Comparison of ENCODE assay signal across 22 cellular contexts in the genomic region with DNA sequence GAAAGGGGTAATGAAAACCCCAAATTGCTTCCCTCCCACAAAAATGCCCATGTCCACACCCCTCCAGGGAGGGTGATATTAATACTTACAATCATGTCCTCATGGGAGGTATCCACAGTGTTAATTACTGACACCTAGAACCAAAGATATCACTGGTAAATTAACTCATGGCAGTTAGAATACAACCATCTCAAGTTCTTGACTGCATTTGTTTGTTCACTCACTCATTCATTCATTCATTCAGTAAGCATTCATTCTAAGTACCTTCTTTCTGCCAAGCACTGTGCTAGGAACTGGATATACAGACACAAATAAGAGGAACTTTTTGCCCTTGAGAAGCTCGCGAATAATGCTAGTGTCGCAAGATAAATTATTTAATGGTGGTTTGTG. TPM values are rescaled to one million over a fixed set of nuclear protein-coding genes. Genes with fewer than 3 reads are reported as not detected.
DNase-seq lines count a peak whose midpoint lies in the region; ATAC-seq and TF ChIP-seq lines count a peak whose summit lies in the region.
"Had no signal": no experiment of that assay in that cellular context is flagged by ENCODE, and none has a peak within 500 bp of the region (broad histone marks: within the 10 kb centered on the region; RNA-seq: fewer than 3 reads in every experiment).

No MANE protein-coding gene starts in this region.

- peaks cover 19% of the 10 kb centered on the region for H4K20me1 ChIP-seq in Loucy (ENCODE audit: insufficient read depth, low read length, poor library complexity, severe bottlenecking)

- H3K36me3 Mint-ChIP-seq in activated T-cell treated with anti-CD3 and anti-CD28 coated beads, Interleukin-2, amount 50 U/mL, for 4 hours (ENCODE audit: insufficient read depth): peaks cover 21% of the 10 kb centered on the region
- peaks cover 33% of the 10 kb centered on the region for H3K36me3 Mint-ChIP-seq in effector memory CD8-positive, alpha-beta T cell (ENCODE audit: insufficient read depth)
- H3K36me3 Mint-ChIP-seq in osteocyte (ENCODE audit: unreplicated experiment): peaks cover 23% of the 10 kb centered on the region

- peaks cover 41% of the 10 kb centered on the region; the same call in 1 of the 2 replicates for H3K36me3 ChIP-seq in Loucy (ENCODE audit: insufficient read depth, low read length)

- no peaks in the 10 kb centered on the region for H3K9me3 Mint-ChIP-seq in activated T-cell treated with anti-CD3 and anti-CD28 coated beads, Interleukin-2, amount 50 U/mL, for 4 hours
- H3K9me3 Mint-ChIP-seq in effector memory CD8-positive, alpha-beta T cell: no peaks in the 10 kb centered on the region
- H3K9me3 Mint-ChIP-seq in osteocyte (ENCODE audit: unreplicated experiment): no peaks in the 10 kb centered on the region
- H3K9me3 Mint-ChIP-seq: H9, IgD-negative memory B cell had no signal

- H3K4me1 Mint-ChIP-seq in activated T-cell treated with anti-CD3 and anti-CD28 coated beads, Interleukin-2, amount 50 U/mL, for 4 hours (ENCODE audit: low read depth): peaks cover 24% of the 10 kb centered on the region
- peaks cover 14 to 29% of the 10 kb centered on the region in 2 donors for H3K4me1 Mint-ChIP-seq in effector memory CD8-positive, alpha-beta T cell (ENCODE audit: low read depth in 2 of 2)
- peaks cover 19% of the 10 kb centered on the region for H3K4me1 Mint-ChIP-seq in osteocyte (ENCODE audit: unreplicated experiment)

- no peaks in the 10 kb centered on the region for H3K27me3 ChIP-seq in Loucy (ENCODE audit: insufficient read depth, low read length, poor library complexity, severe bottlenecking)
- H3K27me3 ChIP-seq: MG63, upper lobe of right lung had no signal

- peaks cover 35% of the 10 kb centered on the region for H3K79me2 ChIP-seq in Loucy (ENCODE audit: insufficient read depth, low read length)

- H3K4me2 ChIP-seq in Loucy (ENCODE audit: low read depth, low read length, poor library complexity, severe bottlenecking): peak overlapping the region; percentile 90

- H3K4me3 ChIP-seq in Loucy (ENCODE audit: low read length, poor library complexity, severe bottlenecking): no peak overlapping the region
- H3K4me3 ChIP-seq: MG63, upper lobe of right lung had no signal

- H3K9me2 ChIP-seq in Loucy (replicated peaks; ENCODE audit: low read depth, low read length): no peaks in the 10 kb centered on the region
- H3K9me2 ChIP-seq: SK-N-SH had no signal

- no peak for DNase-seq in activated T-cell treated with anti-CD3 and anti-CD28 coated beads, Interleukin-2, amount 50 U/mL, for 4 hours
- DNase-seq in activated T-cell treated with anti-CD3 and anti-CD28 coated beads, Interleukin-2, amount 50 U/mL, for 1 hour: no peak
- DNase-seq in effector memory CD8-positive, alpha-beta T cell: no peak
- DNase-seq in osteocyte (ENCODE audit: extremely low spot score, unreplicated experiment) (no peak), NCI-H1436 treated with DMSO at 0.1 percent for 48 hours (lab: John Stamatoyannopoulos, UW) (no peak), NCI-H526 (lab: John Stamatoyannopoulos, UW) (no peak)
- DNase-seq: activated CD8-positive, alpha-beta memory T cell treated with anti-CD3 and anti-CD28 coated beads for 24 hours; amniotic stem cell; H9; left colon; mesendoderm; MG63; NCI-H146; NCI-H524 treated with DMSO at 0.1 percent for 48 hours; SK-N-SH; T1000; upper lobe of right lung had no signal

- no peaks in the 10 kb centered on the region for H3K27me3 Mint-ChIP-seq in activated T-cell treated with anti-CD3 and anti-CD28 coated beads, Interleukin-2, amount 50 U/mL, for 4 hours (ENCODE audit: low read depth)
- no peaks in the 10 kb centered on the region for H3K27me3 Mint-ChIP-seq in effector memory CD8-positive, alpha-beta T cell
- H3K27me3 Mint-ChIP-seq in osteocyte (ENCODE audit: unreplicated experiment): no peaks in the 10 kb centered on the region
- H3K27me3 Mint-ChIP-seq: IgD-negative memory B cell had no signal

- no peaks in the 10 kb centered on the region for H3F3A ChIP-seq in Loucy (ENCODE audit: low read depth)

- peaks cover 8% of the 10 kb centered on the region for H3K4me1 ChIP-seq in Loucy (ENCODE audit: insufficient read depth, low read length, poor library complexity, severe bottlenecking)

- no peak for ATAC-seq in activated T-cell treated with anti-CD3 and anti-CD28 coated beads, Interleukin-2, amount 50 U/mL, for 4 hours
- no peak for ATAC-seq in effector memory CD8-positive, alpha-beta T cell (replicated peaks)
- no peak for ATAC-seq in GM21576 (IDR thresholded peaks at IDR 0.05; ENCODE audit: unreplicated experiment)
- ATAC-seq: activated CD4-positive, CD25-positive, alpha-beta regulatory T cell treated with anti-CD3 and anti-CD28 coated beads, Interleukin-2, amount 50 U/mL, for 24 hours; upper lobe of right lung had no signal

- H2AFZ ChIP-seq in Loucy (ENCODE audit: low read length): no peak overlapping the region

- TF ChIP-seq CTCF in Loucy (conservative IDR thresholded peaks at IDR 0.05; ENCODE audit: low read length) (no peak), osteocyte (IDR thresholded peaks at IDR 0.05) (no peak)

- no peak overlapping the region for H3K27ac Mint-ChIP-seq in effector memory CD8-positive, alpha-beta T cell
- no peak overlapping the region for H3K27ac Mint-ChIP-seq in osteocyte (ENCODE audit: unreplicated experiment)
- H3K27ac Mint-ChIP-seq: H9 had no signal

- H3K9ac ChIP-seq in Loucy (ENCODE audit: low read depth, low read length, poor library complexity, severe bottlenecking): no peak overlapping the region
- H3K9ac ChIP-seq: SK-N-SH had no signal

- H3K9me3 ChIP-seq in Loucy (ENCODE audit: insufficient read depth, low read depth, low read length): no peaks in the 10 kb centered on the region
- H3K9me3 ChIP-seq: MG63, SK-N-SH, upper lobe of right lung had no signal

- H3K4me3 Mint-ChIP-seq in activated T-cell treated with anti-CD3 and anti-CD28 coated beads, Interleukin-2, amount 50 U/mL, for 4 hours: peak overlapping the region; percentile 27
- peak overlapping the region; percentile 14 to 22 for H3K4me3 Mint-ChIP-seq in effector memory CD8-positive, alpha-beta T cell
- peak overlapping the region; percentile 2 for H3K4me3 Mint-ChIP-seq in osteocyte (ENCODE audit: unreplicated experiment)
- H3K4me3 Mint-ChIP-seq: CD14-positive monocyte had no signal

RNA-seq across cellular contexts. Expression of gene SEC13, which starts 3.0 kb away (rescaled TPM):
- 100 to 1,000 TPM; 143 to 154 (median 153) TPM for total RNA-seq in activated T-cell treated with anti-CD3 and anti-CD28 coated beads, Interleukin-2, amount 50 U/mL, for 4 hours
- total RNA-seq in osteocyte: 157 and 161 TPM in 2 replicates

RNA-seq across cellular contexts. Expression of gene GHRL, which starts 25.2 kb away (rescaled TPM):
- total RNA-seq in activated T-cell treated with anti-CD3 and anti-CD28 coated beads, Interleukin-2, amount 50 U/mL, for 4 hours: under 1 TPM; 0.45 to 0.96 (median 0.63) TPM
- total RNA-seq in osteocyte: 0.59 and 0.91 TPM in 2 replicates
